Comparison of ENCODE assay signal across 8 cellular contexts in the genomic region with DNA sequence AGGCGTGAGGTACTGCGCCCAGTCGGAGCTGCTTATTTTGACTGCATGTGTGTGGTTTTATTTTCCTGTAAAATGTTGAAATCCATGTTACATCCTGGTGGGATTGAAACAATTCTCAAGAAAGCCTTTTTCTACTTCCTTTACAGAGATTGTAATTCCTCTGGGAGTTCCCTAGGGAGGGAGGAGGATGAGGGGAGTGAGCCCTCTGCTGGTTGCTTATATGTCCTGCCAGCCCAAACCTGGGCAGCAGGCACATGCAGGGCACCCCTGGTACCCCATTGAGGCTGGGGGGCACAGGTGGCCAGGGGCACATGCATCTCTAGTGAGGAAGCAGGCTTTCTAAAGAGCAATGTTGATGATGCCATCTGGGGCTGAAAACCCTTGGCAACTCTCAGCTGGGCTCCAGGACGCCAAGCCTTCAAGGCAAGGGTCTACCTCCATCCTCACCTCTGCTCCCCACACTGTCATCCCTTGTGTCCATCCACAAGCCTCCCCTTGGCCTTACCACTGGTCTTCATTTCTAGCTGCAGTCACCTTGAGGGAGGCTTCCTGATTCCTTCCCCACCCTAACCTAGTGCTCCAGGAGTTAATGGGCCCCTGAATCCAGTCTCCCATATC.
DNase-seq lines count a peak whose midpoint lies in the region; ATAC-seq and TF ChIP-seq lines count a peak whose summit lies in the region.

No MANE protein-coding gene starts in this region.

- ATAC-seq in omental fat pad (ENCODE audit: low FRiP score), result peak; percentile 44

- H3K9me3 Mint-ChIP-seq in CD4-positive, alpha-beta memory T cell, result no peaks in the 10 kb centered on the region

- no peak overlapping the region for H3K4me3 ChIP-seq in CD4-positive, alpha-beta memory T cell (ENCODE audit: low read length in 2 of 2)

- peaks cover 0 to 1% of the 10 kb centered on the region in 2 donors for H3K27me3 Mint-ChIP-seq in CD4-positive, alpha-beta memory T cell

- H3K27ac ChIP-seq in CD4-positive, alpha-beta memory T cell (ENCODE audit: low read depth, low read length), result no peak overlapping the region

- H3K27ac Mint-ChIP-seq in CD4-positive, alpha-beta memory T cell, result peak overlapping the region in 1 of 7 donors; percentile 9

- no peak for TF ChIP-seq CTCF in omental fat pad (IDR thresholded peaks at IDR 0.05)

- no peaks in the 10 kb centered on the region for H3K36me3 Mint-ChIP-seq in CD4-positive, alpha-beta memory T cell

- CTCF ChIA-PET in CD4-positive, alpha-beta memory T cell (lab: Charles Lee; ENCODE audit: partially characterized antibody), result interaction anchor here (0.8 to 14.3 kb wide), 27 partner anchors 8 to 610 kb away, joined by 3 to 233 read pairs (median 5); a partner anchor contains a TSS

- DNase-seq in NCI-H82 (lab: John Stamatoyannopoulos, UW) (peak; percentile 68), NCI-H82 treated with DMSO at 0.1 percent for 48 hours (lab: John Stamatoyannopoulos, UW; ENCODE audit: unreplicated experiment) (no peak), NCI-H69 (lab: John Stamatoyannopoulos, UW) (peak; percentile 82), epidermal melanocyte (ENCODE audit: insufficient read length, low spot score) (peak; percentile 29), omental fat pad (ENCODE audit: low spot score) (no peak), SKM-1 (lab: John Stamatoyannopoulos, UW; ENCODE audit: unreplicated experiment) (no peak)
- no peak for DNase-seq in stimulated activated CD4-positive, alpha-beta T cell treated with anti-CD3 and anti-CD28 coated beads, Interleukin-4, amount 100 ng/mL, for 1 hour
- DNase-seq in CD4-positive, alpha-beta memory T cell, result no peak

- H3K4me3 Mint-ChIP-seq in CD4-positive, alpha-beta memory T cell, result no peak overlapping the region

- POLR2A ChIA-PET in CD4-positive, alpha-beta memory T cell (lab: Charles Lee; ENCODE audit: partially characterized antibody), result interaction anchor here (0.9 kb wide), 1 partner anchor 111 kb away, joined by 4 read pairs; no protein-coding TSS in a partner anchor

- H3K9me3 ChIP-seq in CD4-positive, alpha-beta memory T cell (ENCODE audit: control insufficient read depth in 1 of 2, low read length in 2 of 2), result no peaks in the 10 kb centered on the region

- intact Hi-C loops in CD4-positive, alpha-beta memory T cell (cut with micrococcal nuclease), result loop anchor here (2.0 kb wide), 1 partner anchor 510 kb away; no protein-coding TSS in a partner anchor

- peaks cover 12% of the 10 kb centered on the region for H3K4me1 ChIP-seq in CD4-positive, alpha-beta memory T cell (ENCODE audit: insufficient read depth, low read length)

- no peaks in the 10 kb centered on the region for H3K36me3 ChIP-seq in CD4-positive, alpha-beta memory T cell (ENCODE audit: insufficient read depth, low read length)

- no peaks in the 10 kb centered on the region for H3K27me3 ChIP-seq in CD4-positive, alpha-beta memory T cell (ENCODE audit: insufficient read depth, low read length)

- peaks cover 13 to 18% (median 16%) of the 10 kb centered on the region in 4 donors for H3K4me1 Mint-ChIP-seq in CD4-positive, alpha-beta memory T cell

Comparison
In these comparisons a context has a peak if more than half of its experiments do, and no peak if none do; other contexts are left out.
1. DNase-seq: peak in NCI-H82 (single experiment), NCI-H69 (single experiment) and epidermal melanocyte (single experiment); none in NCI-H82 treated with DMSO at 0.1 percent for 48 hours (single experiment), omental fat pad (single experiment), stimulated activated CD4-positive, alpha-beta T cell treated with anti-CD3 and anti-CD28 coated beads, Interleukin-4, amount 100 ng/mL, for 1 hour (single experiment), CD4-positive, alpha-beta memory T cell (0 of 5) and SKM-1 (single experiment).